8 cellular contexts compared by ENCODE assay signal in genomic region chr22:35257002-35257320, GRCh38. TPM values are rescaled to one million over a fixed set of nuclear protein-coding genes. Genes with fewer than 3 reads are reported as not detected.
DNase-seq lines count a peak whose midpoint lies in the region; ATAC-seq, FAIRE-seq and TF ChIP-seq lines count a peak whose summit lies in the region.

No MANE protein-coding gene starts in this region.

- H3K27me3 Mint-ChIP-seq in astrocyte (ENCODE audit: low read depth, unreplicated experiment) = no peaks in the 10 kb centered on the region

- H4K20me1 ChIP-seq in astrocyte (ENCODE audit: insufficient read depth, low read length) = peaks cover 14% of the 10 kb centered on the region

- no peaks in the 10 kb centered on the region for H3K27me3 ChIP-seq in astrocyte (ENCODE audit: insufficient read depth, low read length)

- TF ChIP-seq CTCF in astrocyte (IDR thresholded peaks at IDR 0.05; ENCODE audit: insufficient read depth, low read depth, low read length) = no peak

- H3K36me3 ChIP-seq in astrocyte (ENCODE audit: insufficient read depth, low read length) (peaks cover under 1% of the 10 kb centered on the region), mesodermal cell (ENCODE audit: control insufficient read depth, insufficient read depth, low read length) (peaks cover 21% of the 10 kb centered on the region)

- H3K9me3 ChIP-seq in astrocyte (ENCODE audit: insufficient read depth, low read depth, low read length) = no peaks in the 10 kb centered on the region
- no peaks in the 10 kb centered on the region for H3K9me3 ChIP-seq in mesodermal cell (ENCODE audit: control insufficient read depth, low read length)

- WGBS in mesodermal cell (ENCODE audit: insufficient coverage in 2 of 2), 2 experiments = 8% methylated on average over 3 of the region's 3 CpGs; no CpG with 5 or more reads in 1 of the 2 experiments

- H3K79me2 ChIP-seq in astrocyte (ENCODE audit: insufficient read depth, low read length) = peaks cover 50% of the 10 kb centered on the region

- H3K36me3 Mint-ChIP-seq in astrocyte (ENCODE audit: low read depth, unreplicated experiment) = no peaks in the 10 kb centered on the region

- peak overlapping the region; percentile 84 for H3K4me3 Mint-ChIP-seq in astrocyte (ENCODE audit: unreplicated experiment)

- peak overlapping the region; percentile 99 for H3K4me2 ChIP-seq in astrocyte (ENCODE audit: low read length)

- H3K4me1 Mint-ChIP-seq in astrocyte (ENCODE audit: low read depth, unreplicated experiment) = peaks cover 6% of the 10 kb centered on the region

- H3K4me3 ChIP-seq in astrocyte (ENCODE audit: insufficient read depth, low read depth, low read length) (peak overlapping the region; percentile 97), mesodermal cell (ENCODE audit: extremely low read depth, insufficient read depth, low read length, poor library complexity, severe bottlenecking) (peak overlapping the region; percentile 87)

- FAIRE-seq in astrocyte (lab: Jason Lieb, UNC) = no peak

- H3K4me1 ChIP-seq in astrocyte (ENCODE audit: insufficient read depth, low read length) (peaks cover 14% of the 10 kb centered on the region), mesodermal cell (ENCODE audit: control insufficient read depth, insufficient read depth, low read length, poor library complexity, severe bottlenecking) (peaks cover 2% of the 10 kb centered on the region)

- no peaks in the 10 kb centered on the region for H3K9me3 Mint-ChIP-seq in astrocyte (ENCODE audit: unreplicated experiment)

- H3K9ac ChIP-seq in astrocyte (ENCODE audit: low read length) = peak overlapping the region; percentile 95

- ATAC-seq in GM18907 (IDR thresholded peaks at IDR 0.05; ENCODE audit: unreplicated experiment) (peak; percentile 19), HG03097 (IDR thresholded peaks at IDR 0.05; ENCODE audit: low FRiP score, unreplicated experiment) (peak; percentile 16), GM19023 (IDR thresholded peaks at IDR 0.05; ENCODE audit: unreplicated experiment) (no peak)

- DNase-seq in astrocyte (ENCODE audit: low read depth) (no peak), HPDE6-E6E7 (ENCODE audit: extremely low spot score) (no peak), SHP77 treated with DMSO at 0.1 percent for 48 hours (lab: John Stamatoyannopoulos, UW) (no peak), GM19240 (ENCODE audit: insufficient read length, low spot score) (no peak)

- H2AFZ ChIP-seq in astrocyte (ENCODE audit: low read depth, low read length) = peak overlapping the region; percentile 100

- H3K27ac Mint-ChIP-seq in astrocyte (ENCODE audit: unreplicated experiment) = peak overlapping the region; percentile 80

- H3K27ac ChIP-seq in astrocyte (ENCODE audit: low read depth, low read length) (peak overlapping the region; percentile 89), mesodermal cell (ENCODE audit: low read depth, low read length, severe bottlenecking) (peak overlapping the region; percentile 13)

RNA-seq across cellular contexts. Expression of gene HMGXB4, which starts 0.3 kb away (rescaled TPM):
- 16.7 and 16.8 TPM in 2 replicates for total RNA-seq in astrocyte
- 45.3 TPM for polyA plus RNA-seq in mesodermal cell (2013, experiment 1 of 2)
- 42.5 TPM for polyA plus RNA-seq in mesodermal cell (2013, experiment 2 of 2)

RNA-seq across cellular contexts. Expression of gene TOM1, which starts 42.7 kb away (rescaled TPM):
- 27.3 and 29.6 TPM in 2 replicates for total RNA-seq in astrocyte
- 21.8 TPM for polyA plus RNA-seq in mesodermal cell (2013, experiment 1 of 2)
- 21.7 TPM for polyA plus RNA-seq in mesodermal cell (2013, experiment 2 of 2)
